24 cellular contexts compared by ENCODE assay signal in the genomic region with DNA sequence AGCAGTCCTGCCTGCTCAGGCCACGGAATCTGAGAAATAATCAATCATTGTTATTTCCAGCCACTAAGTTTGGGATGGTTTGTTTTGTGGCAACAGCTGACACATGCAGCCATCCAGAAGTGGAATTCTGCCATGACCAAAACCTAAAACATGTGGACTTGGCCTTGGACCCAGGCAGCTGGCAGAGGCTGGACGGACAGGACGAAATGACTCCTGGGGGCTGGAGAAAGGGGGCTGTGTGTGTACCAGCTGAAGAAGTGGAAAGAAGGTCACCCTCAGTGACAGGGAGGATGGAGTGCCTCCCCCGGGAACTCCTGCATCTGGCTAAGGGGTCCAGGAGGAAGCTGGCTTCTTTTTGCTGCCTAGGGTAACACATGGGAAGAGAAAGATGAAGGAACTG. TPM values are rescaled to one million over a fixed set of nuclear protein-coding genes. Genes with fewer than 3 reads are reported as not detected.
DNase-seq lines count a peak whose midpoint lies in the region; TF ChIP-seq lines count a peak whose summit lies in the region.
"Had no signal": no experiment of that assay in that cellular context is flagged by ENCODE, and none has a peak within 500 bp of the region (broad histone marks: within the 10 kb centered on the region; RNA-seq: fewer than 3 reads in every experiment).

No MANE protein-coding gene starts in this region.

- H3K4me3 ChIP-seq in esophagus muscularis mucosa: no peak overlapping the region
- no peak overlapping the region for H3K4me3 ChIP-seq in tibial artery
- no peak overlapping the region for H3K4me3 ChIP-seq in Caco-2 (ENCODE audit: low read depth, low read length)
- H3K4me3 ChIP-seq: PC-9, right lobe of liver had no signal

- peaks cover 0 to 37% (median 23%) of the 10 kb centered on the region in 4 donors for H3K36me3 ChIP-seq in esophagus muscularis mucosa
- peaks cover 0 to 39% (median 12%) of the 10 kb centered on the region in 3 donors for H3K36me3 ChIP-seq in tibial artery
- H3K36me3 ChIP-seq in Caco-2 (ENCODE audit: control insufficient read depth, insufficient read depth, low read length): no peaks in the 10 kb centered on the region

- H3K9me3 ChIP-seq in esophagus muscularis mucosa (no peaks in the 10 kb centered on the region), tibial artery (no peaks in the 10 kb centered on the region), Caco-2 (no peaks in the 10 kb centered on the region)
- H3K9me3 ChIP-seq: right lobe of liver, SK-N-SH had no signal

- CTCF ChIA-PET in Caco-2 (lab: Charles Lee): no interaction called here

- BruUV-seq in Caco-2 (replicated peaks; lab: Mats Ljungman, UMichigan): no TSS peak

- H3K27me3 ChIP-seq in esophagus muscularis mucosa (no peaks in the 10 kb centered on the region), tibial artery (no peaks in the 10 kb centered on the region), Caco-2 (replicated peaks; ENCODE audit: control insufficient read depth, insufficient read depth, low read length) (no peaks in the 10 kb centered on the region)
- H3K27me3 ChIP-seq: foreskin keratinocyte, right lobe of liver had no signal

- no peak for TF ChIP-seq EP300 in esophagus muscularis mucosa (IDR thresholded peaks at IDR 0.05)

- intact Hi-C loops in esophagus muscularis mucosa (cut with DNase I) (no loop called here), tibial artery (cut with DNase I; ENCODE audit: low total_unique reads) (no loop called here), Caco-2 (cut with micrococcal nuclease; ENCODE audit: unreplicated experiment) (no loop called here)

- H3K9me3 Mint-ChIP-seq in nephron progenitor cell (no peaks in the 10 kb centered on the region), Caco-2 (ENCODE audit: unreplicated experiment) (no peaks in the 10 kb centered on the region)
- H3K9me3 Mint-ChIP-seq: effector memory CD8-positive, alpha-beta T cell; IgD-negative memory B cell; memory B cell had no signal

- POLR2A ChIA-PET in Caco-2 (lab: Charles Lee): no interaction called here

- DNase-seq in activated effector memory CD4-positive, alpha-beta T cell treated with anti-CD3 and anti-CD28 coated beads, Interleukin-2, amount 50 U/mL, for 16 hours: peak; percentile 9
- DNase-seq in activated effector memory CD4-positive, alpha-beta T cell treated with Interleukin-2 at 50 U/mL for 16 hours: no peak
- DNase-seq in esophagus muscularis mucosa (ENCODE audit: extremely low spot score) (no peak), nephron progenitor cell (no peak), tibial artery (no peak), NCI-H774 (lab: John Stamatoyannopoulos, UW) (no peak), Caco-2 (no peak), NCI-H2227 treated with DMSO at 0.1 percent for 48 hours (lab: John Stamatoyannopoulos, UW) (no peak)
- DNase-seq: 8988T; activated CD4-positive, alpha-beta T cell treated with anti-CD3 and anti-CD28 coated beads for 36 hours; activated naive CD4-positive, alpha-beta T cell treated with anti-CD3 and anti-CD28 coated beads, Interleukin-2, amount 50 U/mL, for 16 hours; activated T-cell treated with anti-CD3 and anti-CD28 coated beads for 4 hours; DMS79 treated with DMSO at 0.1 percent for 48 hours; effector memory CD8-positive, alpha-beta T cell; foreskin keratinocyte; NCI-H2029 treated with DMSO at 0.1 percent for 48 hours; PC-9; SK-N-SH; stimulated activated CD4-positive, alpha-beta T cell treated with anti-CD3 and anti-CD28 coated beads, Interleukin-2, amount 100 ng/mL, for 48 hours; T1000; trophoblast cell had no signal

- no peak overlapping the region for H3K4me3 Mint-ChIP-seq in nephron progenitor cell
- no peak overlapping the region for H3K4me3 Mint-ChIP-seq in Caco-2 (ENCODE audit: unreplicated experiment)
- H3K4me3 Mint-ChIP-seq: activated CD4-positive, alpha-beta T cell treated with anti-CD3 and anti-CD28 coated beads for 36 hours; effector memory CD8-positive, alpha-beta T cell; IgD-negative memory B cell; memory B cell had no signal

- H3K27ac Mint-ChIP-seq in nephron progenitor cell (peak overlapping the region; percentile 31), Caco-2 (ENCODE audit: unreplicated experiment) (no peak overlapping the region)
- H3K27ac Mint-ChIP-seq: activated CD4-positive, alpha-beta T cell treated with anti-CD3 and anti-CD28 coated beads for 36 hours; IgD-negative memory B cell; memory B cell had no signal

- TF ChIP-seq CTCF in esophagus muscularis mucosa (IDR thresholded peaks at IDR 0.05) (no peak), nephron progenitor cell (IDR thresholded peaks at IDR 0.05) (no peak), tibial artery (IDR thresholded peaks at IDR 0.05) (no peak), Caco-2 (IDR thresholded peaks at IDR 0.05; ENCODE audit: insufficient read depth in 1 of 2, low read depth in 1 of 2, low read length in 1 of 2, severe bottlenecking in 1 of 2, unreplicated experiment in 1 of 2) (no peak)

- H3K36me3 Mint-ChIP-seq in nephron progenitor cell (ENCODE audit: low read depth): no peaks in the 10 kb centered on the region
- peaks cover 5% of the 10 kb centered on the region for H3K36me3 Mint-ChIP-seq in Caco-2 (ENCODE audit: insufficient read depth, unreplicated experiment)
- H3K36me3 Mint-ChIP-seq: memory B cell had no signal

- WGBS in esophagus muscularis mucosa: 48% methylated on average over 4 of the region's 4 CpGs

- H3K27ac ChIP-seq in esophagus muscularis mucosa (replicated peaks in 1 of 4) (peak overlapping the region; percentile 56 to 77 (median 62)), tibial artery (peak overlapping the region; percentile 42 to 58)
- H3K27ac ChIP-seq: foreskin keratinocyte, PC-9, right lobe of liver had no signal

- TF ChIP-seq POLR2A in esophagus muscularis mucosa (IDR thresholded peaks at IDR 0.05; ENCODE audit: low read depth): no peak

- H3K27me3 Mint-ChIP-seq in nephron progenitor cell (ENCODE audit: low read depth, poor library complexity): peaks cover 14% of the 10 kb centered on the region
- H3K27me3 Mint-ChIP-seq in Caco-2 (ENCODE audit: insufficient read depth, unreplicated experiment): no peaks in the 10 kb centered on the region
- H3K27me3 Mint-ChIP-seq: activated CD4-positive, alpha-beta T cell treated with anti-CD3 and anti-CD28 coated beads for 36 hours; effector memory CD8-positive, alpha-beta T cell; IgD-negative memory B cell; memory B cell had no signal

- H3K4me1 Mint-ChIP-seq in nephron progenitor cell (peaks cover 39% of the 10 kb centered on the region), Caco-2 (ENCODE audit: low read depth, unreplicated experiment) (peaks cover 29% of the 10 kb centered on the region)

- H3K4me1 ChIP-seq in esophagus muscularis mucosa (peaks cover 61 to 75% (median 66%) of the 10 kb centered on the region in 4 donors), tibial artery (peaks cover 0 to 56% (median 37%) of the 10 kb centered on the region in 4 donors), Caco-2 (peaks cover 23% of the 10 kb centered on the region)

RNA-seq across cellular contexts. Expression of a gene that starts 14.4 kb away (rescaled TPM):
- total RNA-seq in esophagus muscularis mucosa (100 to 1,000 TPM; 114 to 125 (median 124) TPM), Caco-2 (2022) (57.0 and 60.0 TPM in 2 replicates)

RNA-seq across cellular contexts. Expression of a gene that starts 42.8 kb away (rescaled TPM):
- total RNA-seq in esophagus muscularis mucosa: 10 to 100 TPM; 22.9 to 31.3 (median 27.2) TPM
- total RNA-seq in Caco-2 (2022): 35.8 and 37.2 TPM in 2 replicates

RNA-seq across cellular contexts. Expression of a gene that starts 53.8 kb away (rescaled TPM):
- total RNA-seq in esophagus muscularis mucosa (10 to 100 TPM in 1 of 4 donors, 1 to 10 TPM in 3; 5.4 to 17.7 (median 6.2) TPM), Caco-2 (2022) (3.1 and 3.5 TPM in 2 replicates)
